In genomic region chr5:123180178-123180577, GRCh38 we compare ENCODE assay signal across 1 cellular context.
TF ChIP-seq lines count a peak whose summit lies in the region.

No MANE protein-coding gene starts in this region.

TF ChIP-seq in IMR-90, 13 proteins besides CTCF, POLR2A, EP300 and RAD21 (continued from another document):
- TF ChIP-seq NFE2L2 (IDR thresholded peaks at IDR 0.05; ENCODE audit: low read depth, low read length) (no peak), MXI1 (IDR thresholded peaks at IDR 0.05; ENCODE audit: borderline replicate concordance, low read depth, low read length) (no peak), MAZ (IDR thresholded peaks at IDR 0.05; ENCODE audit: borderline replicate concordance, low read depth, low read length) (no peak), MAFK (IDR thresholded peaks at IDR 0.05; ENCODE audit: low read depth, low read length) (no peak), SMC3 (IDR thresholded peaks at IDR 0.05; ENCODE audit: low read depth, low read length) (no peak), RCOR1 (IDR thresholded peaks at IDR 0.05; ENCODE audit: insufficient replicate concordance, low read length) (no peak), ELK1 (IDR thresholded peaks at IDR 0.05; ENCODE audit: borderline replicate concordance, low read depth, low read length) (no peak)
